Comparison of ENCODE assay signal across 23 cellular contexts in the genomic region with DNA sequence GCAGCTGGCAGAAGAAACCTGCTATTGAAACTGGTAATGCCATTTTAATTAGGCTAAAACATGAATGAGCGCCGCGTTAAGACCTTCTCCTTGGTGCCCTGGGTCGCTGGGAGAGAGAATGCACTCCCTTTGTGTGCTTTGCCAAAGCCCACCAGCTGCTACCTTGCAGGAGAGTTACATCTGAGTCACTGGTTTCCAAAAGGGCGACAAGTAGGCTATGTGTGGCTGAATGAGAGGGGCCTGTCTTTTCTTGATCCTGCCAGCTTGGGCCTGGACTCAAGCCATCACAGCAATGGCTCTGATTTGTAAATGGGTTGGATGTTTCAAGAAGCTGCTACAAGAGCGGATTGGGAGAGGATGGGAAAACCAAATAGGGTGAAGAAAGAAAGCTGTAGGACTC.
DNase-seq lines count a peak whose midpoint lies in the region; ATAC-seq and TF ChIP-seq lines count a peak whose summit lies in the region.
"Had no signal": no experiment of that assay in that cellular context is flagged by ENCODE, and none has a peak within 500 bp of the region (broad histone marks: within the 10 kb centered on the region; RNA-seq: fewer than 3 reads in every experiment).

No MANE protein-coding gene starts in this region.

- TF ChIP-seq CTCF in endodermal cell (conservative IDR thresholded peaks at IDR 0.05) = no peak
- TF ChIP-seq CTCF in CD14-positive monocyte (IDR thresholded peaks at IDR 0.05) = no peak
- no peak for TF ChIP-seq CTCF in HFFc6 (IDR thresholded peaks at IDR 0.05)
- TF ChIP-seq CTCF in lower lobe of right lung (IDR thresholded peaks at IDR 0.05) = no peak

- H3K9me3 Mint-ChIP-seq in endodermal cell = no peaks in the 10 kb centered on the region
- H3K9me3 Mint-ChIP-seq in CD14-positive monocyte = peaks cover 0 to 3% (median 0%) of the 10 kb centered on the region in 7 donors
- H3K9me3 Mint-ChIP-seq in HFFc6 = no peaks in the 10 kb centered on the region
- H3K9me3 Mint-ChIP-seq: activated CD4-positive, alpha-beta T cell treated with anti-CD3 and anti-CD28 coated beads, Interleukin-2, amount 10 ng/mL, durations not matched to agents 24 days and 14 days; central memory CD8-positive, alpha-beta T cell; effector memory CD8-positive, alpha-beta T cell; T-cell had no signal

- H3K4me1 ChIP-seq in endodermal cell (ENCODE audit: control insufficient read depth, insufficient read depth, low read length) (no peaks in the 10 kb centered on the region), lower lobe of right lung (no peaks in the 10 kb centered on the region)
- H3K4me1 ChIP-seq: adrenal gland, psoas muscle, upper lobe of right lung had no signal

- no peak overlapping the region for H3K27ac ChIP-seq in endodermal cell (ENCODE audit: low read depth, low read length)
- H3K27ac ChIP-seq in lower lobe of right lung = no peak overlapping the region
- H3K27ac ChIP-seq: adrenal gland, psoas muscle, upper lobe of right lung had no signal

- H3K36me3 ChIP-seq in endodermal cell (ENCODE audit: control insufficient read depth, insufficient read depth, low read length) (no peaks in the 10 kb centered on the region), lower lobe of right lung (no peaks in the 10 kb centered on the region)
- H3K36me3 ChIP-seq: adrenal gland, upper lobe of right lung had no signal

- no peak for ATAC-seq in lower lobe of right lung
- ATAC-seq: effector memory CD8-positive, alpha-beta T cell; natural killer cell; psoas muscle; Right ventricle myocardium inferior; T-cell; upper lobe of right lung had no signal

- no peak overlapping the region for H3K4me3 Mint-ChIP-seq in endodermal cell
- H3K4me3 Mint-ChIP-seq in CD14-positive monocyte = no peak overlapping the region
- H3K4me3 Mint-ChIP-seq in HFFc6 = no peak overlapping the region; the same call in 1 of the 2 replicates
- H3K4me3 Mint-ChIP-seq: activated CD4-positive, alpha-beta T cell treated with anti-CD3 and anti-CD28 coated beads, Interleukin-2, amount 10 ng/mL, durations not matched to agents 24 days and 14 days; central memory CD8-positive, alpha-beta T cell; effector memory CD8-positive, alpha-beta T cell; natural killer cell; T-cell had no signal

- H3K36me3 Mint-ChIP-seq in endodermal cell (ENCODE audit: low read depth) (no peaks in the 10 kb centered on the region), CD14-positive monocyte (no peaks in the 10 kb centered on the region), HFFc6 (ENCODE audit: low read depth) (no peaks in the 10 kb centered on the region)
- H3K36me3 Mint-ChIP-seq: natural killer cell, T-cell had no signal

- H3K27me3 ChIP-seq in endodermal cell (ENCODE audit: control insufficient read depth, insufficient read depth, low read length, poor library complexity, severe bottlenecking) = no peaks in the 10 kb centered on the region
- no peaks in the 10 kb centered on the region for H3K27me3 ChIP-seq in lower lobe of right lung (ENCODE audit: low read depth)
- H3K27me3 ChIP-seq: adrenal gland, upper lobe of right lung had no signal

- WGBS in endodermal cell (ENCODE audit: insufficient coverage in 1 of 2, insufficient read length in 1 of 2), 2 experiments = 51 to 57% methylated on average over 5 to 6 of the region's 6 CpGs

- H3K27me3 Mint-ChIP-seq in endodermal cell (ENCODE audit: insufficient read depth) = no peaks in the 10 kb centered on the region
- H3K27me3 Mint-ChIP-seq in CD14-positive monocyte (ENCODE audit: low read depth in 3 of 3) = peaks cover 4 to 10% (median 6%) of the 10 kb centered on the region in 3 donors
- H3K27me3 Mint-ChIP-seq in HFFc6 (ENCODE audit: insufficient read depth) = no peaks in the 10 kb centered on the region
- H3K27me3 Mint-ChIP-seq: activated CD4-positive, alpha-beta T cell treated with anti-CD3 and anti-CD28 coated beads, Interleukin-2, amount 10 ng/mL, durations not matched to agents 24 days and 14 days; central memory CD8-positive, alpha-beta T cell; effector memory CD8-positive, alpha-beta T cell had no signal

- H3K9me3 ChIP-seq in endodermal cell (ENCODE audit: control insufficient read depth, low read length) (no peaks in the 10 kb centered on the region), lower lobe of right lung (no peaks in the 10 kb centered on the region)
- H3K9me3 ChIP-seq: adrenal gland, psoas muscle, upper lobe of right lung had no signal

- H3K27ac Mint-ChIP-seq in endodermal cell (no peak overlapping the region), CD14-positive monocyte (no peak overlapping the region), HFFc6 (no peak overlapping the region)
- H3K27ac Mint-ChIP-seq: activated CD4-positive, alpha-beta T cell treated with anti-CD3 and anti-CD28 coated beads, Interleukin-2, amount 10 ng/mL, durations not matched to agents 24 days and 14 days; effector memory CD8-positive, alpha-beta T cell; natural killer cell; T-cell had no signal

- H3K4me3 ChIP-seq in endodermal cell (ENCODE audit: low read length) (no peak overlapping the region), lower lobe of right lung (no peak overlapping the region)
- H3K4me3 ChIP-seq: adrenal gland, psoas muscle, upper lobe of right lung had no signal

- H3K4me1 Mint-ChIP-seq in endodermal cell = peaks cover 9% of the 10 kb centered on the region
- H3K4me1 Mint-ChIP-seq in CD14-positive monocyte = no peaks in the 10 kb centered on the region
- peaks cover 24% of the 10 kb centered on the region for H3K4me1 Mint-ChIP-seq in HFFc6 (ENCODE audit: low read depth)
- H3K4me1 Mint-ChIP-seq: activated CD4-positive, alpha-beta T cell treated with anti-CD3 and anti-CD28 coated beads, Interleukin-2, amount 10 ng/mL, durations not matched to agents 24 days and 14 days; central memory CD8-positive, alpha-beta T cell; natural killer cell; T-cell had no signal

- no peak overlapping the region for H3K9ac ChIP-seq in endodermal cell (ENCODE audit: extremely low read depth, low read length, poor library complexity, severe bottlenecking)

- DNase-seq in NCI-H1105 treated with DMSO at 0.1 percent for 48 hours (lab: John Stamatoyannopoulos, UW) (peak; percentile 84), NCI-H345 treated with DMSO at 0.1 percent for 48 hours (lab: John Stamatoyannopoulos, UW; ENCODE audit: unreplicated experiment) (peak; percentile 56), endodermal cell (peak; percentile 48), nucleus accumbens (lab: John Stamatoyannopoulos, UW) (peak in 36 of 56 donors; percentile 0 to 59 (median 2)), CD14-positive monocyte (ENCODE audit: low spot score) (no peak), HFFc6 (no peak), NCI-H2029 (lab: John Stamatoyannopoulos, UW) (no peak), lower lobe of right lung (no peak)
- DNase-seq: activated CD4-positive, alpha-beta T cell treated with anti-CD3 and anti-CD28 coated beads, Interleukin-2, amount 10 ng/mL, durations not matched to agents 24 days and 14 days; activated CD8-positive, alpha-beta memory T cell treated with anti-CD3 and anti-CD28 coated beads, Interleukin-2, amount 50 U/mL, for 4 hours; activated effector memory CD4-positive, alpha-beta T cell treated with anti-CD3 and anti-CD28 coated beads, Interleukin-2, amount 50 U/mL, for 16 hours; adrenal gland; effector memory CD8-positive, alpha-beta T cell; KG1; kidney glomerular epithelial cell; mesendoderm; MV-4-11; natural killer cell; psoas muscle; T-cell; upper lobe of right lung had no signal

- intact Hi-C loops in CD14-positive monocyte (cut with micrococcal nuclease) (no loop called here), lower lobe of right lung (cut with DNase I) (no loop called here)

Comparison
In these comparisons a context has a peak if more than half of its experiments do, and no peak if none do; other contexts are left out.
1. DNase-seq: peak in NCI-H1105 treated with DMSO at 0.1 percent for 48 hours (single experiment), NCI-H345 treated with DMSO at 0.1 percent for 48 hours (single experiment), endodermal cell (single experiment) and nucleus accumbens (36 of 56); none in CD14-positive monocyte (single experiment), HFFc6 (single experiment), NCI-H2029 (single experiment) and lower lobe of right lung (single experiment).